ENCODE assay signal across 8 cellular contexts in genomic region chr3:66499881-66500574, GRCh38. TPM values are rescaled to one million over a fixed set of nuclear protein-coding genes. Genes with fewer than 3 reads are reported as not detected.
A peak's percentile ranks its signal among the peaks of the same experiment; 100 is the strongest.
DNase-seq lines count a peak whose midpoint lies in the region; ATAC-seq, FAIRE-seq and TF ChIP-seq lines count a peak whose summit lies in the region.

No MANE protein-coding gene starts in this region.

- peaks cover 58% of the 10 kb centered on the region for H3K4me1 Mint-ChIP-seq in activated naive CD4-positive, alpha-beta T cell treated with anti-CD3 and anti-CD28 coated beads for 36 hours (ENCODE audit: low read depth)

- H3K36me3 ChIP-seq in heart right ventricle (no peaks in the 10 kb centered on the region), psoas muscle (ENCODE audit: insufficient read depth in 1 of 2, low read depth in 1 of 2) (no peaks in the 10 kb centered on the region)

- TF ChIP-seq CTCF in heart right ventricle (IDR thresholded peaks at IDR 0.05): no peak
- no peak for TF ChIP-seq CTCF in psoas muscle (IDR thresholded peaks at IDR 0.05)

- H3K27me3 Mint-ChIP-seq in activated naive CD4-positive, alpha-beta T cell treated with anti-CD3 and anti-CD28 coated beads for 36 hours (ENCODE audit: low read depth): peaks cover 5% of the 10 kb centered on the region

- H3K27me3 ChIP-seq in heart right ventricle: peaks cover 0 to 4% (median 0%) of the 10 kb centered on the region in 7 donors
- no peaks in the 10 kb centered on the region for H3K27me3 ChIP-seq in psoas muscle (ENCODE audit: insufficient read depth in 3 of 3, low read length in 2 of 3)

- peak overlapping the region; percentile 72 to 94 (median 90) for H3K4me3 ChIP-seq in heart right ventricle
- H3K4me3 ChIP-seq in psoas muscle: peak overlapping the region; percentile 97

- H3K9me3 ChIP-seq in heart right ventricle: no peaks in the 10 kb centered on the region
- no peaks in the 10 kb centered on the region for H3K9me3 ChIP-seq in psoas muscle

- no peaks in the 10 kb centered on the region for H3K36me3 Mint-ChIP-seq in activated naive CD4-positive, alpha-beta T cell treated with anti-CD3 and anti-CD28 coated beads for 36 hours (ENCODE audit: low read depth)

- H3K4me1 ChIP-seq in heart right ventricle: peaks cover 4 to 52% (median 42%) of the 10 kb centered on the region in 9 donors
- peaks cover 30% of the 10 kb centered on the region for H3K4me1 ChIP-seq in psoas muscle

- ATAC-seq in GM21737 (IDR thresholded peaks at IDR 0.05; ENCODE audit: unreplicated experiment): peak; percentile 13
- ATAC-seq in heart right ventricle: peak in 5 of 8 donors; percentile 3 to 21 (median 5)
- peak; percentile 2 to 37 (median 12) for ATAC-seq in psoas muscle

- CTCF ChIA-PET in activated naive CD4-positive, alpha-beta T cell treated with anti-CD3 and anti-CD28 coated beads for 36 hours (lab: Charles Lee): interaction anchor here (0.6 kb wide), 1 partner anchor 36 kb away, joined by 3 read pairs; no protein-coding TSS in a partner anchor

- H3K27ac Mint-ChIP-seq in activated naive CD4-positive, alpha-beta T cell treated with anti-CD3 and anti-CD28 coated beads for 36 hours: peak overlapping the region; percentile 84

- H3K9me3 Mint-ChIP-seq in activated naive CD4-positive, alpha-beta T cell treated with anti-CD3 and anti-CD28 coated beads for 36 hours: no peaks in the 10 kb centered on the region

- WGBS in heart right ventricle, 2 donors: 1% methylated on average over 62 to 80 of the region's 80 CpGs
- whole genome bisulfite sequencing in psoas muscle, 3 donors: 0% methylated on average over 30 to 80 of the region's 80 CpGs

- no peak for FAIRE-seq in HTR-8/SVneo (lab: Jason Lieb, UNC)

- H3K27ac ChIP-seq in heart right ventricle (peak overlapping the region; percentile 88 to 96 (median 94)), psoas muscle (peak overlapping the region; percentile 95)

- in situ Hi-C loops in G401 (cut with HindIII; ENCODE audit: low sequenced_read_pairs): no loop called here

- DNase-seq in G401 (ENCODE audit: low spot score): peak; percentile 47
- DNase-seq in M059J (ENCODE audit: low read depth): peak; percentile 10
- DNase-seq in activated naive CD4-positive, alpha-beta T cell treated with anti-CD3 and anti-CD28 coated beads for 36 hours: peak; percentile 45
- DNase-seq in heart right ventricle: peak; percentile 45 to 48
- peak; percentile 54 to 68 for DNase-seq in psoas muscle
- DNase-seq in NCI-H2029 treated with DMSO at 0.1 percent for 48 hours (lab: John Stamatoyannopoulos, UW): no peak
- no peak for DNase-seq in HTR-8/SVneo (ENCODE audit: insufficient read length, low spot score)

- intact Hi-C loops in activated naive CD4-positive, alpha-beta T cell treated with anti-CD3 and anti-CD28 coated beads for 36 hours (cut with micrococcal nuclease): loop anchor here (1.0 to 10.0 kb wide), 5 partner anchors 19 to 1155 kb away; partner anchors contain the start of genes SLC25A26 and SUCLG2
- intact Hi-C loops in heart right ventricle (cut with DNase I) (loop anchor here (1.0 to 10.0 kb wide), 15 partner anchors 45 to 315 kb away; no protein-coding TSS in a partner anchor), psoas muscle (cut with DNase I) (loop anchor here (2.0 to 10.0 kb wide), 7 partner anchors 47 to 317 kb away; no protein-coding TSS in a partner anchor)

- H3K4me3 Mint-ChIP-seq in activated naive CD4-positive, alpha-beta T cell treated with anti-CD3 and anti-CD28 coated beads for 36 hours: peak overlapping the region; percentile 90

RNA-seq across cellular contexts. Expression of gene LRIG1, which starts 0.8 kb away (rescaled TPM):
- total RNA-seq in G401 (2014; rRNA removed; shearing (Covaris generic)): 1.3 and 1.7 TPM in 2 replicates
- total RNA-seq in M059J (2014; rRNA removed; shearing (Covaris generic)): 4.8 and 10.0 TPM in 2 replicates
- total RNA-seq in activated naive CD4-positive, alpha-beta T cell treated with anti-CD3 and anti-CD28 coated beads for 36 hours: 10 to 100 TPM; 18.3 to 19.0 TPM
- 100 to 1,000 TPM in 3 of 10 donors, 10 to 100 TPM in 7; 71.9 to 109 (median 95.2) TPM for total RNA-seq in heart right ventricle
- polyA plus RNA-seq in heart right ventricle: 10 to 100 TPM; 23.8 to 33.8 TPM
- total RNA-seq in psoas muscle: 100 to 1,000 TPM in 1 of 4 donors, 10 to 100 TPM in 3; 41.1 to 119 (median 49.8) TPM
- polyA plus RNA-seq in psoas muscle: 10 to 100 TPM in 2 of 3 donors, 1 to 10 TPM in 1; 9.8 to 29.4 (median 29.0) TPM

Comparison
In these comparisons a context has a peak if more than half of its experiments do, and no peak if none do; other contexts are left out.
1. DNase-seq: peak in G401 (single experiment), M059J (single experiment), activated naive CD4-positive, alpha-beta T cell treated with anti-CD3 and anti-CD28 coated beads for 36 hours (single experiment), heart right ventricle (2 of 2) and psoas muscle (2 of 2); none in NCI-H2029 treated with DMSO at 0.1 percent for 48 hours (single experiment) and HTR-8/SVneo (single experiment).
2. Peak in every context shown above with its lines, with median percentiles within 50 percentile points of each other: ATAC-seq.